20 cellular contexts compared by ENCODE assay signal in genomic region chr13:41470187-41470586, GRCh38. TPM values are rescaled to one million over a fixed set of nuclear protein-coding genes. Genes with fewer than 3 reads are reported as not detected.
DNase-seq lines count a peak whose midpoint lies in the region; ATAC-seq and TF ChIP-seq lines count a peak whose summit lies in the region.
"Had no signal": no experiment of that assay in that cellular context is flagged by ENCODE, and none has a peak within 500 bp of the region (broad histone marks: within the 10 kb centered on the region; RNA-seq: fewer than 3 reads in every experiment).

No MANE protein-coding gene starts in this region.

- no peak overlapping the region for H3K27ac ChIP-seq in left lung
- H3K27ac ChIP-seq: BLaER1 treated with 17β-estradiol and CSF1 and Interleukin-3, amounts not matched to agents 10 nM and 100 nM; breast epithelium; gastrocnemius medialis; transverse colon had no signal

- H3K4me3 Mint-ChIP-seq in activated CD4-positive, alpha-beta T cell treated with anti-CD3 and anti-CD28 coated beads for 36 hours = peak overlapping the region; percentile 16
- no peak overlapping the region for H3K4me3 Mint-ChIP-seq in central memory CD8-positive, alpha-beta T cell
- H3K4me3 Mint-ChIP-seq: dendritic cell treated with granulocyte-macrophage colony-stimulating factor and Interleukin-4, amounts not matched to agents 40 ng/mL and 50 ng/mL, for 4 days; stimulated activated memory B cell treated with anti-CD40 and anti-IgM and Interleukin-4, amounts not matched to agents 10 μg/mL and 1 μg/mL and 100 μg/mL, for 72 hours had no signal

- POLR2A ChIA-PET in activated CD4-positive, alpha-beta T cell treated with anti-CD3 and anti-CD28 coated beads for 36 hours (lab: Charles Lee) = interaction anchor here (0.7 to 1.4 kb wide), 6 partner anchors 11 to 85 kb away, joined by 3 to 10 read pairs (median 4); partner anchors contain the start of gene RGCC

- no peak overlapping the region for H3K4me3 ChIP-seq in left lung
- H3K4me3 ChIP-seq: BLaER1 treated with 17β-estradiol and CSF1 and Interleukin-3, amounts not matched to agents 10 nM and 100 nM; breast epithelium; gastrocnemius medialis; transverse colon had no signal

- TF ChIP-seq CTCF in left lung (IDR thresholded peaks at IDR 0.05) = no peak

- peak; percentile 72 for ATAC-seq in activated CD4-positive, alpha-beta T cell treated with anti-CD3 and anti-CD28 coated beads for 36 hours
- ATAC-seq in central memory CD8-positive, alpha-beta T cell (replicated peaks; ENCODE audit: extremely low read depth, poor library complexity, severe bottlenecking) = no peak
- ATAC-seq in GM18517 (IDR thresholded peaks at IDR 0.05; ENCODE audit: unreplicated experiment) = no peak
- ATAC-seq in left lung = no peak
- ATAC-seq: gastrocnemius medialis; right cardiac atrium; stimulated activated memory B cell treated with anti-CD40 and anti-IgM and Interleukin-4, amounts not matched to agents 10 μg/mL and 1 μg/mL and 100 μg/mL, for 72 hours had no signal

- H3K9me3 ChIP-seq in left lung = peaks cover 0 to 8% of the 10 kb centered on the region in 2 donors
- H3K9me3 ChIP-seq: gastrocnemius medialis had no signal

- H3K27ac Mint-ChIP-seq in activated CD4-positive, alpha-beta T cell treated with anti-CD3 and anti-CD28 coated beads for 36 hours = peak overlapping the region; percentile 85
- H3K27ac Mint-ChIP-seq in central memory CD8-positive, alpha-beta T cell (ENCODE audit: low read depth) = peak overlapping the region; percentile 54
- H3K27ac Mint-ChIP-seq: dendritic cell treated with granulocyte-macrophage colony-stimulating factor and Interleukin-4, amounts not matched to agents 40 ng/mL and 50 ng/mL, for 4 days; stimulated activated memory B cell treated with anti-CD40 and anti-IgM and Interleukin-4, amounts not matched to agents 10 μg/mL and 1 μg/mL and 100 μg/mL, for 72 hours had no signal

- H3K36me3 ChIP-seq in left lung = peaks cover 0 to 59% of the 10 kb centered on the region in 2 donors
- H3K36me3 ChIP-seq: breast epithelium, transverse colon had no signal

- CTCF ChIA-PET in activated CD4-positive, alpha-beta T cell treated with anti-CD3 and anti-CD28 coated beads for 36 hours (lab: Charles Lee) = interaction anchor here (0.6 to 4.1 kb wide), 4 partner anchors 11 to 117 kb away, joined by 3 to 32 read pairs (median 4); no protein-coding TSS in a partner anchor

- peaks cover 3 to 12% of the 10 kb centered on the region in 2 donors for H3K4me1 ChIP-seq in left lung
- H3K4me1 ChIP-seq: breast epithelium had no signal

- H3K36me3 Mint-ChIP-seq in activated CD4-positive, alpha-beta T cell treated with anti-CD3 and anti-CD28 coated beads for 36 hours (ENCODE audit: low read depth) = peaks cover 74% of the 10 kb centered on the region
- peaks cover 74% of the 10 kb centered on the region for H3K36me3 Mint-ChIP-seq in central memory CD8-positive, alpha-beta T cell (ENCODE audit: insufficient read depth)

- intact Hi-C loops in activated CD4-positive, alpha-beta T cell treated with anti-CD3 and anti-CD28 coated beads for 36 hours (cut with DNase I, micrococcal nuclease) = loop anchor here in 1 of 2 experiments (1.0 kb wide), 1 partner anchor 22 kb away; no protein-coding TSS in a partner anchor
- intact Hi-C loops in posterior cingulate gyrus (cut with DNase I) = no loop called here
- intact Hi-C loops in left lung (cut with DNase I) = no loop called here

- no peaks in the 10 kb centered on the region for H3K27me3 ChIP-seq in left lung
- H3K27me3 ChIP-seq: BLaER1 treated with 17β-estradiol and CSF1 and Interleukin-3, amounts not matched to agents 10 nM and 100 nM; breast epithelium; gastrocnemius medialis; transverse colon had no signal

- H3K9me3 Mint-ChIP-seq in activated CD4-positive, alpha-beta T cell treated with anti-CD3 and anti-CD28 coated beads for 36 hours (ENCODE audit: low read depth) = peaks cover 8% of the 10 kb centered on the region
- H3K9me3 Mint-ChIP-seq in central memory CD8-positive, alpha-beta T cell = no peaks in the 10 kb centered on the region
- H3K9me3 Mint-ChIP-seq: dendritic cell treated with granulocyte-macrophage colony-stimulating factor and Interleukin-4, amounts not matched to agents 40 ng/mL and 50 ng/mL, for 4 days; stimulated activated memory B cell treated with anti-CD40 and anti-IgM and Interleukin-4, amounts not matched to agents 10 μg/mL and 1 μg/mL and 100 μg/mL, for 72 hours had no signal

- peak; percentile 82 for DNase-seq in activated CD4-positive, alpha-beta T cell treated with anti-CD3 and anti-CD28 coated beads for 36 hours
- no peak for DNase-seq in activated CD4-positive, alpha-beta T cell treated with anti-CD3 and anti-CD28 coated beads for 1 hour
- peak; percentile 40 for DNase-seq in activated CD4-positive, alpha-beta T cell treated with anti-CD3 and anti-CD28 coated beads, Interleukin-2, amount 50 U/mL, for 1 hour
- no peak for DNase-seq in central memory CD8-positive, alpha-beta T cell (ENCODE audit: low spot score in 2 of 2)
- DNase-seq in stimulated activated CD4-positive, alpha-beta T cell treated with anti-CD3 and anti-CD28 coated beads, TNF-alpha, amount 100 ng/mL, for 4 hours (ENCODE audit: low read depth in 3 of 3) = peak in 2 of 3 experiments; percentile 43 to 47
- no peak for DNase-seq in posterior cingulate gyrus
- DNase-seq in left lung = no peak
- DNase-seq: 8988T, DMS53, erythroblast, gastrocnemius medialis, NCI-H187, right cardiac atrium, SIG-M5, transverse colon had no signal

- H3K4me1 Mint-ChIP-seq in activated CD4-positive, alpha-beta T cell treated with anti-CD3 and anti-CD28 coated beads for 36 hours = peaks cover 74% of the 10 kb centered on the region
- peaks cover 25% of the 10 kb centered on the region for H3K4me1 Mint-ChIP-seq in central memory CD8-positive, alpha-beta T cell

- no peaks in the 10 kb centered on the region for H3K27me3 Mint-ChIP-seq in activated CD4-positive, alpha-beta T cell treated with anti-CD3 and anti-CD28 coated beads for 36 hours
- no peaks in the 10 kb centered on the region for H3K27me3 Mint-ChIP-seq in central memory CD8-positive, alpha-beta T cell
- H3K27me3 Mint-ChIP-seq: dendritic cell treated with granulocyte-macrophage colony-stimulating factor and Interleukin-4, amounts not matched to agents 40 ng/mL and 50 ng/mL, for 4 days; stimulated activated memory B cell treated with anti-CD40 and anti-IgM and Interleukin-4, amounts not matched to agents 10 μg/mL and 1 μg/mL and 100 μg/mL, for 72 hours had no signal

RNA-seq across cellular contexts. Expression of gene RGCC, which starts 12.8 kb away (rescaled TPM):
- 100 to 1,000 TPM; 134 to 146 TPM for total RNA-seq in activated CD4-positive, alpha-beta T cell treated with anti-CD3 and anti-CD28 coated beads for 36 hours
- total RNA-seq in left lung = 100 to 1,000 TPM; 173 to 196 TPM

Comparison
In these comparisons a context has a peak if more than half of its experiments do, and no peak if none do; other contexts are left out.
1. DNase-seq: peak in activated CD4-positive, alpha-beta T cell treated with anti-CD3 and anti-CD28 coated beads for 36 hours (single experiment), activated CD4-positive, alpha-beta T cell treated with anti-CD3 and anti-CD28 coated beads, Interleukin-2, amount 50 U/mL, for 1 hour (single experiment) and stimulated activated CD4-positive, alpha-beta T cell treated with anti-CD3 and anti-CD28 coated beads, TNF-alpha, amount 100 ng/mL, for 4 hours (2 of 3); none in activated CD4-positive, alpha-beta T cell treated with anti-CD3 and anti-CD28 coated beads for 1 hour (single experiment), central memory CD8-positive, alpha-beta T cell (0 of 2), posterior cingulate gyrus (0 of 10) and left lung (0 of 2).